Comparison of ENCODE assay signal across 22 cellular contexts in genomic region chr20:3106658-3107463, GRCh38. TPM values are rescaled to one million over a fixed set of nuclear protein-coding genes. Genes with fewer than 3 reads are reported as not detected.
DNase-seq lines count a peak whose midpoint lies in the region; ATAC-seq and TF ChIP-seq lines count a peak whose summit lies in the region.
"Had no signal": no experiment of that assay in that cellular context is flagged by ENCODE, and none has a peak within 500 bp of the region (broad histone marks: within the 10 kb centered on the region; RNA-seq: fewer than 3 reads in every experiment).

No MANE protein-coding gene starts in this region.

- H3K27ac ChIP-seq in HUES6 (ENCODE audit: low read depth, low read length) (no peak overlapping the region), ectodermal cell (ENCODE audit: insufficient read depth, low read depth, low read length, poor library complexity, severe bottlenecking) (no peak overlapping the region), body of pancreas (no peak overlapping the region)
- H3K27ac ChIP-seq: breast epithelium, lower lobe of right lung, right atrium auricular region, suprapubic skin had no signal

- no peaks in the 10 kb centered on the region for H3K36me3 ChIP-seq in HUES6 (ENCODE audit: control insufficient read depth, insufficient read depth, low read length)
- H3K36me3 ChIP-seq in ectodermal cell (ENCODE audit: control insufficient read depth, insufficient read depth, low read length): no peaks in the 10 kb centered on the region
- H3K36me3 ChIP-seq in body of pancreas (replicated peaks in 1 of 2; ENCODE audit: insufficient read depth in 1 of 2, low read depth in 2 of 2): peaks cover 0 to 2% of the 10 kb centered on the region in 2 donors
- H3K36me3 ChIP-seq: breast epithelium had no signal

- H3K27me3 ChIP-seq in HUES6 (ENCODE audit: control insufficient read depth, insufficient read depth, low read length) (no peaks in the 10 kb centered on the region), ectodermal cell (ENCODE audit: control insufficient read depth, insufficient read depth, low read length, poor library complexity, severe bottlenecking) (no peaks in the 10 kb centered on the region), body of pancreas (no peaks in the 10 kb centered on the region)
- H3K27me3 ChIP-seq: breast epithelium, right atrium auricular region, suprapubic skin had no signal

- ATAC-seq in body of pancreas: no peak
- ATAC-seq: lower lobe of right lung had no signal

- H3K4me1 ChIP-seq in HUES6 (ENCODE audit: control insufficient read depth, insufficient read depth, low read length) (no peaks in the 10 kb centered on the region), ectodermal cell (ENCODE audit: control insufficient read depth, insufficient read depth, low read length) (peaks cover 14% of the 10 kb centered on the region), body of pancreas (no peaks in the 10 kb centered on the region)
- H3K4me1 ChIP-seq: breast epithelium, lower lobe of right lung, right atrium auricular region, suprapubic skin had no signal

- TF ChIP-seq POLR2A in body of pancreas (IDR thresholded peaks at IDR 0.05): no peak

- peak overlapping the region; percentile 7 for H3K9ac ChIP-seq in HUES6 (ENCODE audit: low read length)

- intact Hi-C loops in body of pancreas (cut with DNase I): no loop called here

- TF ChIP-seq CTCF in body of pancreas (IDR thresholded peaks at IDR 0.05): no peak

- 44 to 46% methylated on average over 14 of the region's 14 CpGs for WGBS in ectodermal cell, 2 experiments
- 74 to 88% methylated on average over 7 to 14 of the region's 14 CpGs for WGBS in body of pancreas, 2 donors

- H3K9me3 ChIP-seq in HUES6 (ENCODE audit: control insufficient read depth, insufficient read depth, low read depth, low read length): no peaks in the 10 kb centered on the region
- no peaks in the 10 kb centered on the region for H3K9me3 ChIP-seq in ectodermal cell (ENCODE audit: control insufficient read depth, low read length)
- H3K9me3 ChIP-seq in body of pancreas: no peaks in the 10 kb centered on the region
- H3K9me3 ChIP-seq: breast epithelium, lower lobe of right lung, right atrium auricular region, suprapubic skin had no signal

- no peak overlapping the region for H3K4me3 ChIP-seq in HUES6 (ENCODE audit: low read depth, low read length)
- peak overlapping the region; percentile 5 for H3K4me3 ChIP-seq in ectodermal cell (ENCODE audit: insufficient read depth, low read depth, low read length)
- H3K4me3 ChIP-seq in body of pancreas: no peak overlapping the region
- H3K4me3 ChIP-seq: breast epithelium, lower lobe of right lung, right atrium auricular region, suprapubic skin had no signal

- DNase-seq in AML-193 (lab: John Stamatoyannopoulos, UW): peak; percentile 34 to 41
- DNase-seq in NCI-H2196 (lab: John Stamatoyannopoulos, UW; ENCODE audit: unreplicated experiment): peak; percentile 62
- DNase-seq in GOT3 (lab: John Stamatoyannopoulos, UW): no peak
- DNase-seq in body of pancreas: no peak
- DNase-seq in MV-4-11 (lab: John Stamatoyannopoulos, UW): no peak
- DNase-seq in EL: no peak
- DNase-seq: activated CD4-positive, alpha-beta T cell treated with anti-CD3 and anti-CD28 coated beads, Interleukin-2, amount 10 ng/mL, durations not matched to agents 24 days and 14 days; activated T-cell treated with anti-CD3 and anti-CD28 coated beads for 4 hours; effector memory CD4-positive, alpha-beta T cell; lower lobe of right lung; NCI-H1694; nephron progenitor cell; NK-92 treated with Interleukin-12 subunit alpha and Interleukin-12 subunit beta, amount 100 ng/mL, for 24 hours; SIG-M5; stimulated activated CD4-positive, alpha-beta T cell treated with anti-CD3 and anti-CD28 coated beads, Interleukin-1b, Interleukin-23, amount 100 ng/mL, for 48 hours had no signal

RNA-seq across cellular contexts. Expression of gene AVP, which starts 22.3 kb away (rescaled TPM):
- polyA plus RNA-seq in ectodermal cell (2013, experiment 1 of 4): not detected
- polyA plus RNA-seq in ectodermal cell (2013, experiment 2 of 4): not detected
- polyA plus RNA-seq in ectodermal cell (2013, experiment 3 of 4): not detected
- polyA plus RNA-seq in ectodermal cell (2013, experiment 4 of 4): not detected
- not detected for total RNA-seq in body of pancreas
- total RNA-seq: A673; activated CD4-positive, alpha-beta T cell treated with anti-CD3 and anti-CD28 coated beads, Interleukin-2, amount 10 ng/mL, durations not matched to agents 24 days and 14 days; breast epithelium; HT-29; lower lobe of right lung; right atrium auricular region; suprapubic skin had no signal

RNA-seq across cellular contexts. Expression of gene OXT, which starts 35.4 kb away (rescaled TPM):
- polyA plus RNA-seq in ectodermal cell (2013, experiment 1 of 4): not detected
- polyA plus RNA-seq in ectodermal cell (2013, experiment 2 of 4): not detected
- not detected for polyA plus RNA-seq in ectodermal cell (2013, experiment 3 of 4)
- not detected for polyA plus RNA-seq in ectodermal cell (2013, experiment 4 of 4)
- total RNA-seq in body of pancreas: not detected
- total RNA-seq: A673; activated CD4-positive, alpha-beta T cell treated with anti-CD3 and anti-CD28 coated beads, Interleukin-2, amount 10 ng/mL, durations not matched to agents 24 days and 14 days; HT-29; lower lobe of right lung; right atrium auricular region had no signal

RNA-seq across cellular contexts. Expression of gene FASTKD5, which starts 52.8 kb away (rescaled TPM):
- polyA plus RNA-seq in ectodermal cell (2013, experiment 1 of 4): 15.1 TPM
- polyA plus RNA-seq in ectodermal cell (2013, experiment 2 of 4): 19.2 TPM
- polyA plus RNA-seq in ectodermal cell (2013, experiment 3 of 4): 13.2 TPM
- polyA plus RNA-seq in ectodermal cell (2013, experiment 4 of 4): 15.0 TPM
- 1 to 10 TPM; 7.0 to 7.3 TPM for total RNA-seq in body of pancreas

RNA-seq across cellular contexts. Expression of gene UBOX5, which starts 52.8 kb away (rescaled TPM):
- polyA plus RNA-seq in ectodermal cell (2013, experiment 1 of 4): 7.7 TPM
- 7.5 TPM for polyA plus RNA-seq in ectodermal cell (2013, experiment 2 of 4)
- polyA plus RNA-seq in ectodermal cell (2013, experiment 3 of 4): 6.4 TPM
- 6.5 TPM for polyA plus RNA-seq in ectodermal cell (2013, experiment 4 of 4)
- total RNA-seq in body of pancreas: 1 to 10 TPM; 3.9 to 4.9 TPM

Comparison
In these comparisons a context has a peak if more than half of its experiments do, and no peak if none do; other contexts are left out.
1. DNase-seq: peak in AML-193 (2 of 2) and NCI-H2196 (single experiment); none in GOT3 (single experiment), body of pancreas (0 of 4), MV-4-11 (single experiment) and EL (single experiment).